In the genomic region with DNA sequence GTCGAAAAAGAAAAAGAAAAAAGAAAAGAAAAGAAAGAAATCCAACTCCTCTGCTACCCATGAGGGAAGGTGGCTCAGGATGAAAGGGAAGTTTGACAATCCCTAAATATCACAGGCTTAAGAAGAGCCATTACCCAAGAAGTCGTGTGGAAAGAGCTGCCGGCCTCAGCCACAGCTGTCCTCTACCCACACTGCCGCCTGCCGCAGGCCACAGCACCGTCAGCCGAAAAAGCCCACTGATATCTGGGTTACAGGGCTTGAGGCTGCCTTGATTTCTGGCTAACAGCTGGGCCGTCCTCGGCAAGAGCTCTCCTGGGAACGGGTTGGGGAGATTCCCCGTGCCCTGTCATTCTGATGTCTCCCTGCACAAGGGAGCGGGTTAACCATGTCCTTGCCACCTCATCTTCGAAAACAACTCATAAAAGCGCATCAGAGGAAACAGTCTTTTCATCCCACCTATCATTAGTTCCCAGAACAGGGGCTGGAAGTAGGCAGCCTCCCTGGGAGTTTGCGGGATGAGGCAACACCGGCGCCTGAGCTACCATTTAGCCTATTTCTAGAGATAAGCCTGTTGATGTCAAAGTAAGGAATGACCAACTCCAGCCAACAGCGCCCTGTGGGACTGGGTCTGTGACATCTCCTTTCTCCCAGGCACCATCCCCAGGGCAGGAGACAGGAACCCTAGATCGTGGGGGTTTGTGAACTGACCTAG, we compare ENCODE assay signal across 22 cellular contexts. TPM values are rescaled to one million over a fixed set of nuclear protein-coding genes. Genes with fewer than 3 reads are reported as not detected.
DNase-seq lines count a peak whose midpoint lies in the region; ATAC-seq, FAIRE-seq and TF ChIP-seq lines count a peak whose summit lies in the region.
"Had no signal": no experiment of that assay in that cellular context is flagged by ENCODE, and none has a peak within 500 bp of the region (broad histone marks: within the 10 kb centered on the region; RNA-seq: fewer than 3 reads in every experiment).

No MANE protein-coding gene starts in this region.

- TF ChIP-seq CTCF in GM12878 (IDR thresholded peaks at IDR 0.05 in 2 of 3, conservative IDR thresholded peaks at IDR 0.05 in 1 of 3; ENCODE audit: control insufficient read depth in 2 of 3, extremely low read depth in 1 of 3, insufficient read depth in 1 of 3, low read depth in 3 of 3, low read length in 3 of 3) (no peak), lower lobe of right lung (IDR thresholded peaks at IDR 0.05) (no peak), gastroesophageal sphincter (IDR thresholded peaks at IDR 0.05) (no peak)

- H3K36me3 ChIP-seq in GM12878 (ENCODE audit: control insufficient read depth in 2 of 2, insufficient read depth in 2 of 2, low read length in 1 of 2): no peaks in the 10 kb centered on the region
- H3K36me3 ChIP-seq in lower lobe of right lung: no peaks in the 10 kb centered on the region
- H3K36me3 ChIP-seq in effector memory CD4-positive, alpha-beta T cell (ENCODE audit: control insufficient read depth, insufficient read depth, low read length): no peaks in the 10 kb centered on the region
- H3K36me3 ChIP-seq in gastroesophageal sphincter: peaks cover 0 to 10% of the 10 kb centered on the region in 2 donors
- H3K36me3 ChIP-seq: gastrocnemius medialis had no signal

- no peaks in the 10 kb centered on the region; the same call in 1 of the 2 replicates for H3K4me1 ChIP-seq in GM12878 (ENCODE audit: control insufficient read depth, insufficient read depth, low read length)
- peaks cover 8% of the 10 kb centered on the region for H3K4me1 ChIP-seq in lower lobe of right lung
- no peaks in the 10 kb centered on the region for H3K4me1 ChIP-seq in effector memory CD4-positive, alpha-beta T cell (ENCODE audit: control insufficient read depth, insufficient read depth, low read length, poor library complexity, severe bottlenecking)
- H3K4me1 ChIP-seq in gastroesophageal sphincter: peaks cover 0 to 20% (median 0%) of the 10 kb centered on the region in 3 donors
- H3K4me1 ChIP-seq: gastrocnemius medialis had no signal

- H3K27ac ChIP-seq in GM12878 (ENCODE audit: control insufficient read depth, insufficient read depth) (no peak overlapping the region), lower lobe of right lung (no peak overlapping the region), gastroesophageal sphincter (no peak overlapping the region)
- no peak overlapping the region for H3K27ac ChIP-seq in effector memory CD4-positive, alpha-beta T cell (ENCODE audit: insufficient read depth, low read length, poor library complexity, severe bottlenecking)
- H3K27ac ChIP-seq: 22Rv1, gastrocnemius medialis had no signal

- intact Hi-C loops in GM12878 (cut with micrococcal nuclease; ENCODE audit: unreplicated experiment) (no loop called here), lower lobe of right lung (cut with DNase I) (no loop called here)

- POLR2A ChIA-PET in GM12878 (lab: Charles Lee): interaction anchor here (0.5 to 2.1 kb wide), 4 partner anchors 15 to 535 kb away, joined by 3 to 6 read pairs (median 3); partner anchors contain the start of gene KAT5

- SMC1A ChIA-PET in GM12878 (lab: Charles Lee; ENCODE audit: uncharacterized antibody, unreplicated experiment): interaction anchor here (0.5 to 1.5 kb wide), 4 partner anchors 9 to 32 kb away, joined by 3 to 5 read pairs (median 4); no protein-coding TSS in a partner anchor

- no peaks in the 10 kb centered on the region for H3K79me2 ChIP-seq in GM12878 (ENCODE audit: control insufficient read depth, insufficient read depth, low read length)

- TF ChIP-seq EP300 in GM12878 (IDR thresholded peaks at IDR 0.05; ENCODE audit: borderline replicate concordance in 1 of 2, control insufficient read depth in 1 of 2, low read depth in 2 of 2, low read length in 2 of 2) (no peak), gastroesophageal sphincter (IDR thresholded peaks at IDR 0.05) (no peak)

- RAD21 ChIA-PET in GM12878 (lab: Charles Lee; ENCODE audit: unreplicated experiment): interaction anchor here (1.4 kb wide), 1 partner anchor 33 kb away, joined by 3 read pairs; no protein-coding TSS in a partner anchor

- DNase-seq in DMS 273 (lab: John Stamatoyannopoulos, UW; ENCODE audit: unreplicated experiment) (peak; percentile 37), DMS 273 treated with DMSO at 0.1 percent for 48 hours (lab: John Stamatoyannopoulos, UW) (no peak), MV-4-11 (lab: John Stamatoyannopoulos, UW) (peak; percentile 74), GM12878 (ENCODE audit: low read depth, low spot score) (no peak), lower lobe of right lung (peak; percentile 76), NCI-H1105 treated with DMSO at 0.1 percent for 48 hours (lab: John Stamatoyannopoulos, UW) (no peak)
- no peak for DNase-seq in effector memory CD4-positive, alpha-beta T cell
- DNase-seq: activated CD4-positive, alpha-beta T cell treated with anti-CD3 and anti-CD28 coated beads for 48 hours; activated CD8-positive, alpha-beta memory T cell treated with anti-CD3 and anti-CD28 coated beads, Interleukin-2, amount 10 ng/mL, durations not matched to agents 7 days and 5 days; CD8-positive, alpha-beta memory T cell; DMS79; effector CD4-positive, alpha-beta T cell; erythroblast; gastrocnemius medialis; naive B cell; NCI-H1417; NCI-H526 treated with DMSO at 0.1 percent for 48 hours; occipital lobe; OCI-M1; SHP77 had no signal

- H4K20me1 ChIP-seq in GM12878 (ENCODE audit: control insufficient read depth, insufficient read depth): no peaks in the 10 kb centered on the region

- H2AFZ ChIP-seq in GM12878 (ENCODE audit: control insufficient read depth, low read depth, low read length): no peak overlapping the region

- no TSS peak for BruUV-seq in GM12878 (replicated peaks; lab: Mats Ljungman, UMichigan)

- no peak overlapping the region for H3K9ac ChIP-seq in GM12878 (ENCODE audit: control insufficient read depth, insufficient read depth, low read length)

- ATAC-seq in GM12878 (peak; percentile 28; the same call in 1 of the 3 replicates), lower lobe of right lung (peak; percentile 60 to 61), gastroesophageal sphincter (no peak)
- ATAC-seq: activated CD8-positive, alpha-beta memory T cell treated with anti-CD3 and anti-CD28 coated beads, Interleukin-2, amount 10 ng/mL, durations not matched to agents 7 days and 5 days; gastrocnemius medialis had no signal

- in situ Hi-C loops in GM12878 (cut with MboI): no loop called here

- no peak for FAIRE-seq in GM12878 (lab: Jason Lieb, UNC)

- H3K9me3 ChIP-seq in GM12878 (replicated peaks; ENCODE audit: control insufficient read depth, insufficient read depth, low read length) (no peaks in the 10 kb centered on the region), lower lobe of right lung (no peaks in the 10 kb centered on the region), gastroesophageal sphincter (no peaks in the 10 kb centered on the region)
- no peaks in the 10 kb centered on the region for H3K9me3 ChIP-seq in effector memory CD4-positive, alpha-beta T cell (ENCODE audit: control insufficient read depth, low read length)
- H3K9me3 ChIP-seq: gastrocnemius medialis had no signal

- 20% methylated on average over 19 of the region's 19 CpGs for WGBS in GM12878 (ENCODE audit: insufficient coverage, insufficient replicate concordance, low lambda C conversion rate, missing lambda C conversion rate)
- WGBS in gastroesophageal sphincter (ENCODE audit: low coverage in 1 of 2), 2 donors: 50 to 67% methylated on average over 3 of the region's 19 CpGs

- H3K4me3 ChIP-seq in GM12878 (no peak overlapping the region), lower lobe of right lung (no peak overlapping the region), gastroesophageal sphincter (no peak overlapping the region)
- no peak overlapping the region for H3K4me3 ChIP-seq in effector memory CD4-positive, alpha-beta T cell (ENCODE audit: insufficient read depth, low read depth, low read length, poor library complexity, severe bottlenecking)
- H3K4me3 ChIP-seq: gastrocnemius medialis had no signal

- TF ChIP-seq RAD21 in GM12878 (IDR thresholded peaks at IDR 0.05; ENCODE audit: insufficient read depth, low read depth, low read length): no peak

- CTCF ChIA-PET in GM12878 (lab: Yijun Ruan, JAX): interaction anchor here (0.6 to 1.6 kb wide), 7 partner anchors 29 to 211 kb away, joined by 3 to 11 read pairs (median 3); partner anchors contain the start of gene KAT5

- H3K27me3 ChIP-seq in GM12878 (replicated peaks in 1 of 2; ENCODE audit: control insufficient read depth in 2 of 2, insufficient read depth in 2 of 2, low read length in 1 of 2) (no peaks in the 10 kb centered on the region; a peak in 1 of 4 replicates), lower lobe of right lung (ENCODE audit: low read depth) (no peaks in the 10 kb centered on the region), gastroesophageal sphincter (peaks cover under 1% of the 10 kb centered on the region)
- H3K27me3 ChIP-seq in effector memory CD4-positive, alpha-beta T cell (replicated peaks; ENCODE audit: control insufficient read depth, insufficient read depth, low read length, poor library complexity, severe bottlenecking): no peaks in the 10 kb centered on the region

- no peak overlapping the region for H3K4me2 ChIP-seq in GM12878 (ENCODE audit: control insufficient read depth, insufficient read depth)

- no peak for TF ChIP-seq POLR2A in GM12878 (IDR thresholded peaks at IDR 0.05; ENCODE audit: low read depth, low read length)
- TF ChIP-seq POLR2A in gastroesophageal sphincter (IDR thresholded peaks at IDR 0.05): no peak

RNA-seq across cellular contexts. Expression of gene SNX32, which starts 21.8 kb away (rescaled TPM):
- total RNA-seq in GM12878 (2013; cell fraction: nucleolus; rRNA removed): 0.51 and 0.54 TPM in 2 replicates
- 0.11 and 0.54 TPM in 2 replicates for total RNA-seq in GM12878 (2014; rRNA removed)
- total RNA-seq in GM12878 (2014; rRNA removed; fragmentation: Illumina TruSeq; extraction: Trizol): not detected in 2 replicates
- 0.16 and 0.41 TPM in 2 replicates for total RNA-seq in GM12878 (2021)
- polyA plus RNA-seq in GM12878 (2011; ENCODE audit: low read depth): 0.96 TPM
- polyA plus RNA-seq in GM12878 (2011; rRNA removed): 0.05 TPM in 1 of 2 replicates, not detected in the other
- polyA plus RNA-seq in GM12878 (2011; cell fraction: cytosol; rRNA removed): 0.08 and 0.10 TPM in 2 replicates
- polyA plus RNA-seq in GM12878 (2011; cell fraction: nucleus; rRNA removed): 0.57 and 0.93 TPM in 2 replicates
- polyA plus RNA-seq in GM12878 (2012): 1.5 TPM in 2 replicates
- 0.21 TPM in 1 of 2 replicates, not detected in the other for polyA plus RNA-seq in GM12878 (2014; fragmentation: Illumina TruSeq; extraction: Trizol)
- polyA plus RNA-seq in GM12878 (2014; fragmentation: Nextera tagmentation; extraction: Ambion mirVana): under 1 TPM; 0.04 to 0.06 TPM
- polyA plus RNA-seq in GM12878 (2014; rRNA removed): 0.10 and 0.36 TPM in 2 replicates
- 1 to 10 TPM in 1 of 2 experiments, under 1 TPM in 1; 0.67 to 1.5 TPM for polyA plus RNA-seq in GM12878 (2016; fragmentation: Nextera tagmentation; extraction: Ambion mirVana)
- polyA minus RNA-seq in GM12878 (2011; rRNA and poly(A)+ RNA removed): not detected in 2 replicates
- not detected in 2 replicates for polyA minus RNA-seq in GM12878 (2011; cell fraction: cytosol; rRNA and poly(A)+ RNA removed)
- polyA minus RNA-seq in GM12878 (2011; cell fraction: nucleus; rRNA and poly(A)+ RNA removed): 0.19 and 0.24 TPM in 2 replicates
- 0.47 TPM for total RNA-seq in lower lobe of right lung
- total RNA-seq in gastroesophageal sphincter: under 1 TPM in 1 of 4 donors, not detected in 3; 0.13 TPM

RNA-seq across cellular contexts. Expression of gene OVOL1, which starts 25.1 kb away (rescaled TPM):
- 1.3 and 2.3 TPM in 2 replicates for total RNA-seq in GM12878 (2013; cell fraction: nucleolus; rRNA removed)
- total RNA-seq in GM12878 (2014; rRNA removed) (0.11 TPM in 1 of 2 replicates, not detected in the other), GM12878 (2014; rRNA removed; fragmentation: Illumina TruSeq; extraction: Trizol) (0.04 TPM in 1 of 2 replicates, not detected in the other), GM12878 (2021) (not detected in 2 replicates), lower lobe of right lung (0.89 TPM), gastroesophageal sphincter (under 1 TPM in 1 of 4 donors, not detected in 3; 0.62 TPM)
- not detected for polyA plus RNA-seq in GM12878 (2011; ENCODE audit: low read depth)
- polyA plus RNA-seq in GM12878 (2011; rRNA removed) (0.48 and 0.96 TPM in 2 replicates), GM12878 (2014; fragmentation: Illumina TruSeq; extraction: Trizol) (not detected in 2 replicates), GM12878 (2014; fragmentation: Nextera tagmentation; extraction: Ambion mirVana) (not detected), GM12878 (2014; rRNA removed) (0.04 and 0.09 TPM in 2 replicates), GM12878 (2016; fragmentation: Nextera tagmentation; extraction: Ambion mirVana) (not detected)
- polyA plus RNA-seq in GM12878 (2011; cell fraction: cytosol; rRNA removed): 1.3 and 1.5 TPM in 2 replicates
- 2.6 and 3.1 TPM in 2 replicates for polyA plus RNA-seq in GM12878 (2011; cell fraction: nucleus; rRNA removed)
- polyA plus RNA-seq in GM12878 (2012): 0.09 and 0.27 TPM in 2 replicates
- 1.2 and 2.4 TPM in 2 replicates for polyA minus RNA-seq in GM12878 (2011; rRNA and poly(A)+ RNA removed)
- 0.31 and 0.53 TPM in 2 replicates for polyA minus RNA-seq in GM12878 (2011; cell fraction: cytosol; rRNA and poly(A)+ RNA removed)
- 1.8 and 1.9 TPM in 2 replicates for polyA minus RNA-seq in GM12878 (2011; cell fraction: nucleus; rRNA and poly(A)+ RNA removed)
- total RNA-seq: activated CD8-positive, alpha-beta memory T cell treated with anti-CD3 and anti-CD28 coated beads, Interleukin-2, amount 10 ng/mL, durations not matched to agents 7 days and 5 days; CD8-positive, alpha-beta memory T cell; occipital lobe had no signal
- polyA plus RNA-seq: CD8-positive, alpha-beta memory T cell had no signal

RNA-seq across cellular contexts. Expression of gene AP5B1, which starts 31.1 kb away (rescaled TPM):
- 20.5 and 23.5 TPM in 2 replicates for total RNA-seq in GM12878 (2013; cell fraction: nucleolus; rRNA removed)
- 7.0 and 9.1 TPM in 2 replicates for total RNA-seq in GM12878 (2014; rRNA removed)
- total RNA-seq in GM12878 (2014; rRNA removed; fragmentation: Illumina TruSeq; extraction: Trizol): 2.3 and 2.7 TPM in 2 replicates
- total RNA-seq in GM12878 (2021): 12.2 and 13.1 TPM in 2 replicates
- 3.1 TPM for polyA plus RNA-seq in GM12878 (2011; ENCODE audit: low read depth)
- 3.0 and 4.7 TPM in 2 replicates for polyA plus RNA-seq in GM12878 (2011; rRNA removed)
- 7.1 and 9.5 TPM in 2 replicates for polyA plus RNA-seq in GM12878 (2011; cell fraction: cytosol; rRNA removed)
- 27.2 and 28.1 TPM in 2 replicates for polyA plus RNA-seq in GM12878 (2011; cell fraction: nucleus; rRNA removed)
- polyA plus RNA-seq in GM12878 (2012): 5.8 and 5.9 TPM in 2 replicates
- 1.4 and 1.9 TPM in 2 replicates for polyA plus RNA-seq in GM12878 (2014; fragmentation: Illumina TruSeq; extraction: Trizol)
- under 1 TPM; 0.47 to 0.55 TPM for polyA plus RNA-seq in GM12878 (2014; fragmentation: Nextera tagmentation; extraction: Ambion mirVana)
- 7.6 and 8.2 TPM in 2 replicates for polyA plus RNA-seq in GM12878 (2014; rRNA removed)
- polyA plus RNA-seq in GM12878 (2016; fragmentation: Nextera tagmentation; extraction: Ambion mirVana): 1 to 10 TPM; 4.9 to 8.5 TPM
- polyA minus RNA-seq in GM12878 (2011; rRNA and poly(A)+ RNA removed): 7.8 and 15.0 TPM in 2 replicates
- 7.2 and 7.9 TPM in 2 replicates for polyA minus RNA-seq in GM12878 (2011; cell fraction: cytosol; rRNA and poly(A)+ RNA removed)
- polyA minus RNA-seq in GM12878 (2011; cell fraction: nucleus; rRNA and poly(A)+ RNA removed): 15.8 and 21.7 TPM in 2 replicates
- 46.3 TPM for total RNA-seq in lower lobe of right lung
- total RNA-seq in gastroesophageal sphincter: 10 to 100 TPM; 11.2 to 23.4 (median 15.7) TPM

RNA-seq across cellular contexts. Expression of gene CFL1, which starts 46.1 kb away (rescaled TPM):
- 119 and 124 TPM in 2 replicates for total RNA-seq in GM12878 (2013; cell fraction: nucleolus; rRNA removed)
- total RNA-seq in GM12878 (2014; rRNA removed) (1,600 and 1,643 TPM in 2 replicates), GM12878 (2014; rRNA removed; fragmentation: Illumina TruSeq; extraction: Trizol) (1,098 and 1,149 TPM in 2 replicates), GM12878 (2021) (1,426 and 1,431 TPM in 2 replicates), lower lobe of right lung (647 TPM), gastroesophageal sphincter (100 to 1,000 TPM; 559 to 895 (median 639) TPM)
- 247 TPM for polyA plus RNA-seq in GM12878 (2011; ENCODE audit: low read depth)
- polyA plus RNA-seq in GM12878 (2011; rRNA removed) (575 and 895 TPM in 2 replicates), GM12878 (2014; fragmentation: Illumina TruSeq; extraction: Trizol) (1,149 and 1,571 TPM in 2 replicates), GM12878 (2014; fragmentation: Nextera tagmentation; extraction: Ambion mirVana) (100 to 1,000 TPM; 164 to 462 TPM), GM12878 (2014; rRNA removed) (1,518 and 1,569 TPM in 2 replicates), GM12878 (2016; fragmentation: Nextera tagmentation; extraction: Ambion mirVana) (1,000 to 10,000 TPM; 2,798 to 2,994 TPM)
- 1,927 and 2,763 TPM in 2 replicates for polyA plus RNA-seq in GM12878 (2011; cell fraction: cytosol; rRNA removed)
- polyA plus RNA-seq in GM12878 (2011; cell fraction: nucleus; rRNA removed): 600 and 985 TPM in 2 replicates
- 689 and 822 TPM in 2 replicates for polyA plus RNA-seq in GM12878 (2012)
- polyA minus RNA-seq in GM12878 (2011; rRNA and poly(A)+ RNA removed): 1,157 and 1,210 TPM in 2 replicates
- 404 and 512 TPM in 2 replicates for polyA minus RNA-seq in GM12878 (2011; cell fraction: cytosol; rRNA and poly(A)+ RNA removed)
- polyA minus RNA-seq in GM12878 (2011; cell fraction: nucleus; rRNA and poly(A)+ RNA removed): 202 and 320 TPM in 2 replicates

RNA-seq across cellular contexts. Expression of gene MUS81, which starts 48.3 kb away (rescaled TPM):
- total RNA-seq in GM12878 (2013; cell fraction: nucleolus; rRNA removed): 82.3 and 89.8 TPM in 2 replicates
- total RNA-seq in GM12878 (2014; rRNA removed) (59.1 and 67.7 TPM in 2 replicates), GM12878 (2014; rRNA removed; fragmentation: Illumina TruSeq; extraction: Trizol) (32.4 and 33.0 TPM in 2 replicates), GM12878 (2021) (68.5 and 76.1 TPM in 2 replicates), lower lobe of right lung (52.8 TPM), gastroesophageal sphincter (10 to 100 TPM; 37.2 to 71.7 (median 60.8) TPM)
- 30.8 TPM for polyA plus RNA-seq in GM12878 (2011; ENCODE audit: low read depth)
- polyA plus RNA-seq in GM12878 (2011; rRNA removed) (28.8 and 39.3 TPM in 2 replicates), GM12878 (2014; fragmentation: Illumina TruSeq; extraction: Trizol) (10.7 and 31.9 TPM in 2 replicates), GM12878 (2014; fragmentation: Nextera tagmentation; extraction: Ambion mirVana) (10 to 100 TPM; 11.8 to 22.9 TPM), GM12878 (2014; rRNA removed) (70.7 and 81.2 TPM in 2 replicates), GM12878 (2016; fragmentation: Nextera tagmentation; extraction: Ambion mirVana) (10 to 100 TPM; 57.6 to 65.1 TPM)
- 28.2 and 51.3 TPM in 2 replicates for polyA plus RNA-seq in GM12878 (2011; cell fraction: cytosol; rRNA removed)
- 432 and 473 TPM in 2 replicates for polyA plus RNA-seq in GM12878 (2011; cell fraction: nucleus; rRNA removed)
- polyA plus RNA-seq in GM12878 (2012): 50.1 and 67.1 TPM in 2 replicates
- polyA minus RNA-seq in GM12878 (2011; rRNA and poly(A)+ RNA removed): 17.4 and 36.6 TPM in 2 replicates
- 15.3 and 20.6 TPM in 2 replicates for polyA minus RNA-seq in GM12878 (2011; cell fraction: cytosol; rRNA and poly(A)+ RNA removed)
- polyA minus RNA-seq in GM12878 (2011; cell fraction: nucleus; rRNA and poly(A)+ RNA removed): 98.3 and 150 TPM in 2 replicates

Comparison
In these comparisons a context has a peak if more than half of its experiments do, and no peak if none do; other contexts are left out.
1. DNase-seq: peak in DMS 273 (single experiment), MV-4-11 (single experiment) and lower lobe of right lung (single experiment); none in DMS 273 treated with DMSO at 0.1 percent for 48 hours (single experiment), GM12878 (single experiment), effector memory CD4-positive, alpha-beta T cell (0 of 3) and NCI-H1105 treated with DMSO at 0.1 percent for 48 hours (single experiment).